19 cellular contexts compared by ENCODE assay signal in genomic region chr1:151616505-151616849, GRCh38. TPM values are rescaled to one million over a fixed set of nuclear protein-coding genes. Genes with fewer than 3 reads are reported as not detected.
DNase-seq lines count a peak whose midpoint lies in the region; ATAC-seq and TF ChIP-seq lines count a peak whose summit lies in the region.
"Had no signal": no experiment of that assay in that cellular context is flagged by ENCODE, and none has a peak within 500 bp of the region (broad histone marks: within the 10 kb centered on the region; RNA-seq: fewer than 3 reads in every experiment).

No MANE protein-coding gene starts in this region.

- DNase-seq in CD4-positive, CD25-positive, alpha-beta regulatory T cell, result no peak
- DNase-seq in Panc1 (ENCODE audit: low read depth, low spot score), result no peak
- no peak for DNase-seq in esophagus muscularis mucosa (ENCODE audit: extremely low spot score)
- DNase-seq in NCI-H1694 treated with DMSO at 0.1 percent for 48 hours (lab: John Stamatoyannopoulos, UW), result no peak
- DNase-seq in RPMI8226, result no peak
- no peak for DNase-seq in NCI-H1092 treated with DMSO at 0.1 percent for 48 hours (lab: John Stamatoyannopoulos, UW)
- no peak for DNase-seq in stimulated activated CD4-positive, alpha-beta T cell treated with anti-CD3 and anti-CD28 coated beads, Interleukin-2, amount 100 ng/mL, for 24 hours
- DNase-seq: activated naive CD4-positive, alpha-beta T cell; DMS79 treated with DMSO at 0.1 percent for 48 hours; glutamatergic neuron; midbrain; NCI-H1436; NCI-H226; occipital lobe; small intestine; stimulated activated naive B cell treated with anti-CD40 and anti-IgM and Interleukin-4, amounts not matched to agents 10 μg/mL and 1 μg/mL and 100 μg/mL, for 72 hours had no signal

- CTCF ChIA-PET in Panc1 (lab: Charles Lee), result no interaction called here

- in situ Hi-C loops in Panc1 (cut with HindIII; ENCODE audit: low pct_unique_long_range_greater_than_20kb, low sequenced_read_pairs), result no loop called here

- H3K27ac Mint-ChIP-seq in CD4-positive, CD25-positive, alpha-beta regulatory T cell, result peak overlapping the region in 1 of 3 donors; percentile 56
- H3K27ac Mint-ChIP-seq: stimulated activated naive B cell treated with anti-CD40 and anti-IgM and Interleukin-4, amounts not matched to agents 10 μg/mL and 1 μg/mL and 100 μg/mL, for 72 hours had no signal

- H3K9me3 Mint-ChIP-seq in CD4-positive, CD25-positive, alpha-beta regulatory T cell, result peaks cover 0 to 2% (median 0%) of the 10 kb centered on the region in 7 donors
- H3K9me3 Mint-ChIP-seq: central memory CD8-positive, alpha-beta T cell; stimulated activated naive B cell treated with anti-CD40 and anti-IgM and Interleukin-4, amounts not matched to agents 10 μg/mL and 1 μg/mL and 100 μg/mL, for 72 hours had no signal

- H3K4me1 ChIP-seq in CD4-positive, CD25-positive, alpha-beta regulatory T cell (ENCODE audit: control insufficient read depth, insufficient read depth, low read length, poor library complexity, severe bottlenecking), result peaks cover 19% of the 10 kb centered on the region
- H3K4me1 ChIP-seq in Panc1 (ENCODE audit: control insufficient read depth, insufficient read depth, low read length) (peaks cover 60% of the 10 kb centered on the region), esophagus muscularis mucosa (peaks cover 23 to 87% (median 85%) of the 10 kb centered on the region in 4 donors)

- H3K27me3 Mint-ChIP-seq in CD4-positive, CD25-positive, alpha-beta regulatory T cell, result peaks cover 4% of the 10 kb centered on the region
- H3K27me3 Mint-ChIP-seq: central memory CD8-positive, alpha-beta T cell; stimulated activated naive B cell treated with anti-CD40 and anti-IgM and Interleukin-4, amounts not matched to agents 10 μg/mL and 1 μg/mL and 100 μg/mL, for 72 hours had no signal

- POLR2A ChIA-PET in Panc1 (lab: Charles Lee), result no interaction called here

- no peak for TF ChIP-seq EP300 in esophagus muscularis mucosa (IDR thresholded peaks at IDR 0.05)

- no peak for TF ChIP-seq POLR2A in esophagus muscularis mucosa (IDR thresholded peaks at IDR 0.05; ENCODE audit: low read depth)

- H3K36me3 ChIP-seq in CD4-positive, CD25-positive, alpha-beta regulatory T cell (ENCODE audit: control insufficient read depth, insufficient read depth, low read length), result no peaks in the 10 kb centered on the region
- H3K36me3 ChIP-seq in Panc1 (ENCODE audit: control insufficient read depth, insufficient read depth, low read length), result no peaks in the 10 kb centered on the region
- no peaks in the 10 kb centered on the region for H3K36me3 ChIP-seq in esophagus muscularis mucosa

- no peaks in the 10 kb centered on the region for H3K9me3 ChIP-seq in CD4-positive, CD25-positive, alpha-beta regulatory T cell (ENCODE audit: control insufficient read depth in 2 of 2, low read length in 2 of 2)
- H3K9me3 ChIP-seq in Panc1 (ENCODE audit: control insufficient read depth, insufficient read depth, low read depth, low read length) (no peaks in the 10 kb centered on the region), esophagus muscularis mucosa (no peaks in the 10 kb centered on the region)
- H3K9me3 ChIP-seq: BLaER1 treated with 17β-estradiol and CSF1 and Interleukin-3, amounts not matched to agents 10 nM and 100 nM had no signal

- H3K27me3 ChIP-seq in CD4-positive, CD25-positive, alpha-beta regulatory T cell (ENCODE audit: control insufficient read depth, insufficient read depth, low read length), result no peaks in the 10 kb centered on the region
- H3K27me3 ChIP-seq in Panc1 (ENCODE audit: control insufficient read depth, insufficient read depth, low read length), result no peaks in the 10 kb centered on the region
- H3K27me3 ChIP-seq in esophagus muscularis mucosa, result no peaks in the 10 kb centered on the region
- H3K27me3 ChIP-seq: BLaER1 treated with 17β-estradiol and CSF1 and Interleukin-3, amounts not matched to agents 10 nM and 100 nM had no signal

- H3K4me3 ChIP-seq in CD4-positive, CD25-positive, alpha-beta regulatory T cell (ENCODE audit: low read depth, low read length), result peak overlapping the region; percentile 8
- H3K4me3 ChIP-seq in Panc1 (ENCODE audit: low read depth in 2 of 2, low read length in 2 of 2) (no peak overlapping the region), esophagus muscularis mucosa (no peak overlapping the region)
- H3K4me3 ChIP-seq: BLaER1 treated with 17β-estradiol and CSF1 and Interleukin-3, amounts not matched to agents 10 nM and 100 nM had no signal

- 73% methylated on average over 3 of the region's 3 CpGs for WGBS in esophagus muscularis mucosa

- peaks cover 50 to 74% (median 62%) of the 10 kb centered on the region in 4 donors for H3K4me1 Mint-ChIP-seq in CD4-positive, CD25-positive, alpha-beta regulatory T cell

- H3K4me3 Mint-ChIP-seq in CD4-positive, CD25-positive, alpha-beta regulatory T cell, result peak overlapping the region in 2 of 4 donors; percentile 4 to 41
- H3K4me3 Mint-ChIP-seq: central memory CD8-positive, alpha-beta T cell; stimulated activated naive B cell treated with anti-CD40 and anti-IgM and Interleukin-4, amounts not matched to agents 10 μg/mL and 1 μg/mL and 100 μg/mL, for 72 hours had no signal

- TF ChIP-seq CTCF in 22Rv1 (IDR thresholded peaks at IDR 0.05) (no peak), Panc1 (IDR thresholded peaks at IDR 0.05) (no peak), esophagus muscularis mucosa (IDR thresholded peaks at IDR 0.05) (no peak)

- BruUV-seq in Panc1 (replicated peaks; lab: Mats Ljungman, UMichigan), result no TSS peak

- ATAC-seq in CD4-positive, CD25-positive, alpha-beta regulatory T cell (ENCODE audit: low read depth in 2 of 2), result no peak
- ATAC-seq in Panc1, result no peak
- ATAC-seq: stimulated activated naive B cell treated with anti-CD40 and anti-IgM and Interleukin-4, amounts not matched to agents 10 μg/mL and 1 μg/mL and 100 μg/mL, for 72 hours had no signal

- peaks cover 4% of the 10 kb centered on the region for H3K36me3 Mint-ChIP-seq in CD4-positive, CD25-positive, alpha-beta regulatory T cell

- H3K27ac ChIP-seq in 22Rv1 (peak overlapping the region; percentile 73), Panc1 (ENCODE audit: low read length) (peak overlapping the region; percentile 14; the same call in 1 of the 2 replicates), esophagus muscularis mucosa (replicated peaks in 1 of 4) (peak overlapping the region; percentile 18 to 96 (median 63))
- no peak overlapping the region for H3K27ac ChIP-seq in CD4-positive, CD25-positive, alpha-beta regulatory T cell (ENCODE audit: insufficient read depth, low read length, poor library complexity, severe bottlenecking)
- H3K27ac ChIP-seq: BLaER1 treated with 17β-estradiol and CSF1 and Interleukin-3, amounts not matched to agents 10 nM and 100 nM had no signal

- intact Hi-C loops in Panc1 (cut with micrococcal nuclease; ENCODE audit: unreplicated experiment) (no loop called here), esophagus muscularis mucosa (cut with DNase I) (no loop called here)

RNA-seq across cellular contexts. Expression of gene SNX27, which starts 4.6 kb away (rescaled TPM):
- total RNA-seq in CD4-positive, CD25-positive, alpha-beta regulatory T cell, result 25.3 TPM
- 10 to 100 TPM; 10.4 to 12.7 (median 11.5) TPM for polyA plus RNA-seq in CD4-positive, CD25-positive, alpha-beta regulatory T cell
- total RNA-seq in Panc1 (2021; ENCODE audit: unreplicated experiment) (58.4 TPM), esophagus muscularis mucosa (10 to 100 TPM; 39.4 to 55.4 (median 49.6) TPM)
- polyA plus RNA-seq in Panc1 (2012; ENCODE audit: insufficient read length), result 11.4 TPM
